ENCODE assay signal across 25 cellular contexts in genomic region chr7:156691764-156692163, GRCh38. TPM values are rescaled to one million over a fixed set of nuclear protein-coding genes. Genes with fewer than 3 reads are reported as not detected.
"Had no signal": no experiment of that assay in that cellular context is flagged by ENCODE, and none has a peak within 500 bp of the region (broad histone marks: within the 10 kb centered on the region; RNA-seq: fewer than 3 reads in every experiment).

No MANE protein-coding gene starts in this region.

- ATAC-seq: psoas muscle; right cardiac atrium; right lobe of liver; stimulated activated effector memory CD8-positive, alpha-beta T cell treated with anti-CD3 and anti-CD28 coated beads, Interleukin-12 subunit alpha, Interleukin-12 subunit beta, amount 100 ng/mL, for 72 hours; stimulated activated naive B cell treated with anti-CD40 and anti-IgM and Interleukin-4, amounts not matched to agents 10 μg/mL and 1 μg/mL and 100 μg/mL, for 72 hours had no signal

- H2AFZ ChIP-seq: neural progenitor cell, parathyroid adenoma had no signal

- H3K27ac ChIP-seq: neural progenitor cell, ovary, parathyroid adenoma, psoas muscle, right lobe of liver, sigmoid colon, stomach, thoracic aorta, thyroid gland, tibial nerve, upper lobe of left lung, vagina had no signal

- H3K4me1 ChIP-seq: neural progenitor cell, psoas muscle, right lobe of liver, sigmoid colon, stomach, thyroid gland, tibial nerve, upper lobe of left lung had no signal

- H3K4me2 ChIP-seq: neural progenitor cell had no signal

- H3K27me3 ChIP-seq: neural progenitor cell, ovary, right lobe of liver, sigmoid colon, stomach, thyroid gland, tibial nerve, upper lobe of left lung, vagina had no signal

- FAIRE-seq: urothelium cell line had no signal

- DNase-seq: occipital lobe; ovary; posterior cingulate gyrus; psoas muscle; right cardiac atrium; right lobe of liver; sigmoid colon; small intestine; stimulated activated CD4-positive, alpha-beta T cell treated with anti-CD3 and anti-CD28 coated beads, Interleukin-15, amount 100 ng/mL, for 24 hours; stimulated activated CD4-positive, alpha-beta T cell treated with anti-CD3 and anti-CD28 coated beads, Interleukin-2, amount 100 ng/mL, for 24 hours; stimulated activated CD4-positive, alpha-beta T cell treated with anti-CD3 and anti-CD28 coated beads, Interleukin-2, amount 100 ng/mL, for 48 hours; stimulated activated CD4-positive, alpha-beta T cell treated with anti-CD3 and anti-CD28 coated beads, Interleukin-4, amount 100 ng/mL, for 24 hours; stimulated activated naive B cell treated with anti-CD40 and anti-IgM and Interleukin-4, amounts not matched to agents 10 μg/mL and 1 μg/mL and 100 μg/mL, for 72 hours; stimulated activated naive CD4-positive, alpha-beta T cell treated with Interleukin-2 at 50 U/mL for 16 hours; stomach; thyroid gland; trophoblast cell; upper lobe of left lung had no signal

- H3K9ac ChIP-seq: neural progenitor cell, parathyroid adenoma had no signal

- H3K36me3 ChIP-seq: neural progenitor cell, ovary, right lobe of liver, sigmoid colon, thoracic aorta, thyroid gland, upper lobe of left lung, vagina had no signal

- H3K4me3 ChIP-seq: neural progenitor cell, ovary, psoas muscle, right lobe of liver, sigmoid colon, stomach, thoracic aorta, thyroid gland, tibial nerve, upper lobe of left lung, vagina had no signal

- H3K9me3 ChIP-seq: ovary, psoas muscle, right lobe of liver, sigmoid colon, thyroid gland, vagina had no signal

RNA-seq across cellular contexts. Expression of gene RNF32, which starts 51.2 kb away (rescaled TPM):
- total RNA-seq: thoracic aorta, vagina had no signal
